ENCODE assay signal across 8 cellular contexts in genomic region chr11:110366234-110366633, GRCh38.
DNase-seq lines count a peak whose midpoint lies in the region; ATAC-seq, FAIRE-seq and TF ChIP-seq lines count a peak whose summit lies in the region.

No MANE protein-coding gene starts in this region.

- H3K9me3 ChIP-seq in mucosa of descending colon (no peaks in the 10 kb centered on the region), T-helper 17 cell (ENCODE audit: control insufficient read depth, low read length, poor library complexity, severe bottlenecking) (no peaks in the 10 kb centered on the region)

- no TSS peak for BruUV-seq in Calu3 (replicated peaks; lab: Mats Ljungman, UMichigan)

- H3K27ac Mint-ChIP-seq in Calu3 (ENCODE audit: unreplicated experiment) (no peak overlapping the region), nephron (peak overlapping the region; percentile 94 to 96 (median 96)), T-helper 17 cell (no peak overlapping the region)

- TF ChIP-seq CTCF in Calu3 (IDR thresholded peaks at IDR 0.05; ENCODE audit: unreplicated experiment) (no peak), bronchial epithelial cell (IDR thresholded peaks at IDR 0.05; ENCODE audit: insufficient read depth, low read length, severe bottlenecking) (no peak), nephron (IDR thresholded peaks at IDR 0.05; ENCODE audit: unreplicated experiment in 3 of 3) (no peak), mucosa of descending colon (IDR thresholded peaks at IDR 0.05) (no peak)

- ATAC-seq in mucosa of descending colon (no peak), T-helper 17 cell (no peak), HG02759 (IDR thresholded peaks at IDR 0.05; ENCODE audit: unreplicated experiment) (no peak)

- H3K27me3 Mint-ChIP-seq in Calu3 (ENCODE audit: unreplicated experiment): no peaks in the 10 kb centered on the region
- H3K27me3 Mint-ChIP-seq in nephron (ENCODE audit: low read depth): peaks cover 4% of the 10 kb centered on the region
- no peaks in the 10 kb centered on the region for H3K27me3 Mint-ChIP-seq in T-helper 17 cell

- no peak for FAIRE-seq in bronchial epithelial cell (lab: Jason Lieb, UNC)

- CTCF ChIA-PET in Calu3 (lab: Charles Lee): interaction anchor here (0.5 to 1.2 kb wide), 4 partner anchors 71 to 173 kb away, joined by 4 to 8 read pairs (median 5); no protein-coding TSS in a partner anchor

- H3K27me3 ChIP-seq in bronchial epithelial cell (ENCODE audit: control insufficient read depth, insufficient read depth, low read length): no peaks in the 10 kb centered on the region

- H3K9me3 Mint-ChIP-seq in Calu3 (ENCODE audit: low read depth, unreplicated experiment) (no peaks in the 10 kb centered on the region), nephron (no peaks in the 10 kb centered on the region)

- H3K4me1 ChIP-seq in mucosa of descending colon (ENCODE audit: low read depth): no peaks in the 10 kb centered on the region

- intact Hi-C loops in Calu3 (cut with micrococcal nuclease; ENCODE audit: unreplicated experiment) (loop anchor here (1.0 to 10.0 kb wide), 3 partner anchors 69 to 271 kb away; partner anchors contain the start of genes RDX and ZC3H12C), mucosa of descending colon (cut with DNase I, micrococcal nuclease) (no loop called here)

- H3K4me3 Mint-ChIP-seq in Calu3 (ENCODE audit: low read depth, unreplicated experiment) (no peak overlapping the region), nephron (no peak overlapping the region), T-helper 17 cell (no peak overlapping the region)

- no peak overlapping the region for H3K4me3 ChIP-seq in bronchial epithelial cell (ENCODE audit: low read depth, low read length)
- no peak overlapping the region for H3K4me3 ChIP-seq in mucosa of descending colon

- H3K36me3 Mint-ChIP-seq in Calu3 (ENCODE audit: insufficient read depth, unreplicated experiment) (no peaks in the 10 kb centered on the region), nephron (ENCODE audit: low read depth) (no peaks in the 10 kb centered on the region), T-helper 17 cell (ENCODE audit: low read depth) (no peaks in the 10 kb centered on the region)

- peaks cover 11% of the 10 kb centered on the region for H3K4me1 Mint-ChIP-seq in Calu3 (ENCODE audit: low read depth, unreplicated experiment)
- peaks cover 21% of the 10 kb centered on the region for H3K4me1 Mint-ChIP-seq in nephron
- peaks cover 2% of the 10 kb centered on the region for H3K4me1 Mint-ChIP-seq in T-helper 17 cell

- no peaks in the 10 kb centered on the region for H3K36me3 ChIP-seq in bronchial epithelial cell (ENCODE audit: control insufficient read depth, insufficient read depth, low read length)
- H3K36me3 ChIP-seq in mucosa of descending colon (ENCODE audit: low read depth): no peaks in the 10 kb centered on the region

- DNase-seq in Calu3: peak; percentile 51
- peak; percentile 74 for DNase-seq in NCI-H2029 treated with DMSO at 0.1 percent for 48 hours (lab: John Stamatoyannopoulos, UW)
- peak; percentile 78 for DNase-seq in bronchial epithelial cell (ENCODE audit: low read depth)
- no peak for DNase-seq in mucosa of descending colon
- no peak for DNase-seq in Kasumi-1 (lab: John Stamatoyannopoulos, UW)
- DNase-seq in T-helper 17 cell: no peak

Comparison
In these comparisons a context has a peak if more than half of its experiments do, and no peak if none do; other contexts are left out.
1. DNase-seq: peak in Calu3 (single experiment), NCI-H2029 treated with DMSO at 0.1 percent for 48 hours (single experiment) and bronchial epithelial cell (single experiment); none in mucosa of descending colon (0 of 3), Kasumi-1 (0 of 2) and T-helper 17 cell (0 of 3).
2. H3K27ac Mint-ChIP-seq: peak in nephron (3 of 3); none in Calu3 (single experiment) and T-helper 17 cell (single experiment).